In the genomic region with DNA sequence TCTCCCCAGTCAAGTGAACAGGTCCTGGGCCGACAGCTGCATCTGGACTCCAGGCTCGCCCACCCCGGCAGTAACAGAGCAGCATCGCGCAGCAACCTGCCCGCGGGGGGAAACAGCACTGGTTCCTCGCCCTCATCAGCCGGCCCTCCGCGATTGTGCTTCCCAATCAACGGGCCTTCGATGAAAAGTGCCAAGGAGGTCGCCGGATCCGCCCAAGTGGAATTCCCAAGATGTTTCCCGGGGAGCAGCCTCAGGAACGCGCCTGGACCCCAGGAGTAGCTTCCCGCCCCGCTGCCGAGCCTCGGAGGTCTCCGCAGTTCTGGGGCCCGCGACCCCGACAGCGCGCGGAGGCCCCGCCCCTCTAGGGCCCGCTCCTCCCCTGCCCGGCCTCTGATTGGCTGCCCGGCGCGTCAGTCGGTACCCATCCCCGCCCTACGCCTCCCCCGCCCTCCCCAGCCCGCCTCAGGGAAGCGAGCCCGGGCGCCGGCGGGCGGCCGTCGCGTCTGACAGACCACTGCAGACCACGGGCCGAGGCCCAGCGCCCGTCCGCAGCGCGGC, we compare ENCODE assay signal across 8 cellular contexts. TPM values are rescaled to one million over a fixed set of nuclear protein-coding genes. Genes with fewer than 3 reads are reported as not detected.
DNase-seq lines count a peak whose midpoint lies in the region; ATAC-seq and TF ChIP-seq lines count a peak whose summit lies in the region.

A gene (plus strand): TSS at position 460 of the 558 bp plus-strand sequence. CDS start 103 bp downstream, outside the sequence.

- peaks cover 16% of the 10 kb centered on the region for H3K27me3 Mint-ChIP-seq in activated CD4-positive, alpha-beta T cell treated with anti-CD3 and anti-CD28 coated beads, Interleukin-2, amount 10 ng/mL, durations not matched to agents 24 days and 14 days

- peaks cover 8% of the 10 kb centered on the region for H3K36me3 Mint-ChIP-seq in activated CD4-positive, alpha-beta T cell treated with anti-CD3 and anti-CD28 coated beads, Interleukin-2, amount 10 ng/mL, durations not matched to agents 24 days and 14 days (ENCODE audit: low read depth)

- no peaks in the 10 kb centered on the region for H3K9me3 Mint-ChIP-seq in activated CD4-positive, alpha-beta T cell treated with anti-CD3 and anti-CD28 coated beads, Interleukin-2, amount 10 ng/mL, durations not matched to agents 24 days and 14 days

- no peaks in the 10 kb centered on the region for H3K9me3 ChIP-seq in liver (ENCODE audit: control insufficient read depth in 4 of 4, low read length in 3 of 4)

- peaks cover 0 to 3% (median 0%) of the 10 kb centered on the region in 4 donors for H3K27me3 ChIP-seq in liver (ENCODE audit: control insufficient read depth in 4 of 4, insufficient read depth in 4 of 4, low read length in 3 of 4)

- H3K27ac ChIP-seq in coronary artery (peak within 1 kb of the TSS; percentile 54 to 77), liver (ENCODE audit: low read depth in 1 of 2, low read length in 2 of 2) (peak within 1 kb of the TSS in 1 of 2 donors; percentile 49)

- peak within 1 kb of the TSS; percentile 83 for H3K4me3 Mint-ChIP-seq in activated CD4-positive, alpha-beta T cell treated with anti-CD3 and anti-CD28 coated beads, Interleukin-2, amount 10 ng/mL, durations not matched to agents 24 days and 14 days

- H3K4me1 Mint-ChIP-seq in activated CD4-positive, alpha-beta T cell treated with anti-CD3 and anti-CD28 coated beads, Interleukin-2, amount 10 ng/mL, durations not matched to agents 24 days and 14 days, result peaks cover 31% of the 10 kb centered on the region

- peak; percentile 98 for DNase-seq in AG20443 (ENCODE audit: low spot score)
- peak; percentile 89 for DNase-seq in GM19238 (ENCODE audit: insufficient read length, low spot score)
- peak; percentile 75 to 89 for DNase-seq in NCI-H524 (lab: John Stamatoyannopoulos, UW)
- DNase-seq in activated CD4-positive, alpha-beta T cell treated with anti-CD3 and anti-CD28 coated beads, Interleukin-2, amount 10 ng/mL, durations not matched to agents 24 days and 14 days, result peak; percentile 95
- DNase-seq in coronary artery (ENCODE audit: low spot score), result peak; percentile 86
- DNase-seq in stimulated activated CD4-positive, alpha-beta T cell treated with anti-CD3 and anti-CD28 coated beads, Interleukin-4, amount 100 ng/mL, for 24 hours, result peak; percentile 88

- H3K4me3 ChIP-seq in coronary artery, result peak within 1 kb of the TSS; percentile 94
- H3K4me3 ChIP-seq in liver (ENCODE audit: low read depth in 1 of 3, low read length in 3 of 3), result peak within 1 kb of the TSS in 2 of 3 donors; percentile 54 to 82

- peak; percentile 97 for ATAC-seq in HG03354 (IDR thresholded peaks at IDR 0.05; ENCODE audit: poor library complexity, severe bottlenecking, unreplicated experiment)

- TF ChIP-seq RAD21 in liver (IDR thresholded peaks at IDR 0.05), result no peak

- intact Hi-C loops in activated CD4-positive, alpha-beta T cell treated with anti-CD3 and anti-CD28 coated beads, Interleukin-2, amount 10 ng/mL, durations not matched to agents 24 days and 14 days (cut with micrococcal nuclease), result loop anchor here (1.0 to 10.0 kb wide), 3 partner anchors 83 to 293 kb away; a partner anchor contains a TSS

- H3K36me3 ChIP-seq in liver (ENCODE audit: control insufficient read depth in 4 of 4, insufficient read depth in 3 of 4, low read depth in 1 of 4, low read length in 3 of 4), result no peaks in the 10 kb centered on the region

- peak within 1 kb of the TSS; percentile 69 for H3K27ac Mint-ChIP-seq in activated CD4-positive, alpha-beta T cell treated with anti-CD3 and anti-CD28 coated beads, Interleukin-2, amount 10 ng/mL, durations not matched to agents 24 days and 14 days

- TF ChIP-seq CTCF in coronary artery (IDR thresholded peaks at IDR 0.05), result no peak
- TF ChIP-seq CTCF in liver (IDR thresholded peaks at IDR 0.05; ENCODE audit: low read depth, low read length, missing input control), result no peak

- WGBS in liver, result 4% methylated on average over 57 of the region's 57 CpGs

- no peak within 1 kb of the TSS for H3K9ac ChIP-seq in liver (ENCODE audit: low read depth in 1 of 2, low read length in 2 of 2)

- peaks cover 3 to 13% (median 5%) of the 10 kb centered on the region in 4 donors for H3K4me1 ChIP-seq in liver (ENCODE audit: control insufficient read depth in 4 of 4, insufficient read depth in 4 of 4, low read length in 3 of 4)

TF ChIP-seq in liver, 16 proteins besides CTCF, POLR2A, EP300 and RAD21:
- TF ChIP-seq, protein P1, sequence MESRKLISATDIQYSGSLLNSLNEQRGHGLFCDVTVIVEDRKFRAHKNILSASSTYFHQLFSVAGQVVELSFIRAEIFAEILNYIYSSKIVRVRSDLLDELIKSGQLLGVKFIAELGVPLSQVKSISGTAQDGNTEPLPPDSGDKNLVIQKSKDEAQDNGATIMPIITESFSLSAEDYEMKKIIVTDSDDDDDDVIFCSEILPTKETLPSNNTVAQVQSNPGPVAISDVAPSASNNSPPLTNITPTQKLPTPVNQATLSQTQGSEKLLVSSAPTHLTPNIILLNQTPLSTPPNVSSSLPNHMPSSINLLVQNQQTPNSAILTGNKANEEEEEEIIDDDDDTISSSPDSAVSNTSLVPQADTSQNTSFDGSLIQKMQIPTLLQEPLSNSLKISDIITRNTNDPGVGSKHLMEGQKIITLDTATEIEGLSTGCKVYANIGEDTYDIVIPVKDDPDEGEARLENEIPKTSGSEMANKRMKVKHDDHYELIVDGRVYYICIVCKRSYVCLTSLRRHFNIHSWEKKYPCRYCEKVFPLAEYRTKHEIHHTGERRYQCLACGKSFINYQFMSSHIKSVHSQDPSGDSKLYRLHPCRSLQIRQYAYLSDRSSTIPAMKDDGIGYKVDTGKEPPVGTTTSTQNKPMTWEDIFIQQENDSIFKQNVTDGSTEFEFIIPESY (IDR thresholded peaks at IDR 0.05), result no peak
- TF ChIP-seq, protein P2, sequence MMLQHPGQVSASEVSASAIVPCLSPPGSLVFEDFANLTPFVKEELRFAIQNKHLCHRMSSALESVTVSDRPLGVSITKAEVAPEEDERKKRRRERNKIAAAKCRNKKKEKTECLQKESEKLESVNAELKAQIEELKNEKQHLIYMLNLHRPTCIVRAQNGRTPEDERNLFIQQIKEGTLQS (IDR thresholded peaks at IDR 0.05), result no peak
- TF ChIP-seq SP1 (IDR thresholded peaks at IDR 0.05), result no peak
- no peak for TF ChIP-seq GABPA (IDR thresholded peaks at IDR 0.05 in 1 of 2, conservative IDR thresholded peaks at IDR 0.05 in 1 of 2)
- TF ChIP-seq NR2F2 (IDR thresholded peaks at IDR 0.05), result no peak
- TF ChIP-seq HNF4A (conservative IDR thresholded peaks at IDR 0.05), result no peak
- TF ChIP-seq FOXA1 (IDR thresholded peaks at IDR 0.05), result no peak
- no peak for TF ChIP-seq YY1 (IDR thresholded peaks at IDR 0.05)
- no peak for TF ChIP-seq HNF4G (IDR thresholded peaks at IDR 0.05)
- no peak for TF ChIP-seq EGR1 (IDR thresholded peaks at IDR 0.05; ENCODE audit: low read depth in 2 of 2)
- no peak for TF ChIP-seq FOXA2 (IDR thresholded peaks at IDR 0.05)
- TF ChIP-seq, protein P3, sequence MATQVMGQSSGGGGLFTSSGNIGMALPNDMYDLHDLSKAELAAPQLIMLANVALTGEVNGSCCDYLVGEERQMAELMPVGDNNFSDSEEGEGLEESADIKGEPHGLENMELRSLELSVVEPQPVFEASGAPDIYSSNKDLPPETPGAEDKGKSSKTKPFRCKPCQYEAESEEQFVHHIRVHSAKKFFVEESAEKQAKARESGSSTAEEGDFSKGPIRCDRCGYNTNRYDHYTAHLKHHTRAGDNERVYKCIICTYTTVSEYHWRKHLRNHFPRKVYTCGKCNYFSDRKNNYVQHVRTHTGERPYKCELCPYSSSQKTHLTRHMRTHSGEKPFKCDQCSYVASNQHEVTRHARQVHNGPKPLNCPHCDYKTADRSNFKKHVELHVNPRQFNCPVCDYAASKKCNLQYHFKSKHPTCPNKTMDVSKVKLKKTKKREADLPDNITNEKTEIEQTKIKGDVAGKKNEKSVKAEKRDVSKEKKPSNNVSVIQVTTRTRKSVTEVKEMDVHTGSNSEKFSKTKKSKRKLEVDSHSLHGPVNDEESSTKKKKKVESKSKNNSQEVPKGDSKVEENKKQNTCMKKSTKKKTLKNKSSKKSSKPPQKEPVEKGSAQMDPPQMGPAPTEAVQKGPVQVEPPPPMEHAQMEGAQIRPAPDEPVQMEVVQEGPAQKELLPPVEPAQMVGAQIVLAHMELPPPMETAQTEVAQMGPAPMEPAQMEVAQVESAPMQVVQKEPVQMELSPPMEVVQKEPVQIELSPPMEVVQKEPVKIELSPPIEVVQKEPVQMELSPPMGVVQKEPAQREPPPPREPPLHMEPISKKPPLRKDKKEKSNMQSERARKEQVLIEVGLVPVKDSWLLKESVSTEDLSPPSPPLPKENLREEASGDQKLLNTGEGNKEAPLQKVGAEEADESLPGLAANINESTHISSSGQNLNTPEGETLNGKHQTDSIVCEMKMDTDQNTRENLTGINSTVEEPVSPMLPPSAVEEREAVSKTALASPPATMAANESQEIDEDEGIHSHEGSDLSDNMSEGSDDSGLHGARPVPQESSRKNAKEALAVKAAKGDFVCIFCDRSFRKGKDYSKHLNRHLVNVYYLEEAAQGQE (IDR thresholded peaks at IDR 0.05), result no peak
- TF ChIP-seq, protein P4, sequence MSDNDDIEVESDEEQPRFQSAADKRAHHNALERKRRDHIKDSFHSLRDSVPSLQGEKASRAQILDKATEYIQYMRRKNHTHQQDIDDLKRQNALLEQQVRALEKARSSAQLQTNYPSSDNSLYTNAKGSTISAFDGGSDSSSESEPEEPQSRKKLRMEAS (IDR thresholded peaks at IDR 0.05), result no peak

RNA-seq across cellular contexts. Expression of the gene that starts here (rescaled TPM):
- 9.4 and 11.4 TPM in 2 replicates for total RNA-seq in activated CD4-positive, alpha-beta T cell treated with anti-CD3 and anti-CD28 coated beads, Interleukin-2, amount 10 ng/mL, durations not matched to agents 24 days and 14 days
- total RNA-seq in liver, result 1 to 10 TPM; 2.3 to 4.1 TPM
- under 1 TPM; 0.82 to 0.96 TPM for polyA plus RNA-seq in liver
